In genomic region chr10:72080042-72081035, GRCh38 we compare ENCODE assay signal across 1 cellular context.
TF ChIP-seq lines count a peak whose summit lies in the region.

No MANE protein-coding gene starts in this region.

TF ChIP-seq in H1, 55 proteins besides CTCF, POLR2A, EP300 and RAD21:
- TF ChIP-seq TEAD4 (IDR thresholded peaks at IDR 0.05; ENCODE audit: low read depth, low read length) (peak; percentile 50; the same call in 1 of the 2 replicates), PHF8 (conservative IDR thresholded peaks at IDR 0.05; ENCODE audit: low read depth, low read length) (no peak)
